ENCODE assay signal across 23 cellular contexts in genomic region chr3:150589759-150590158, GRCh38. TPM values are rescaled to one million over a fixed set of nuclear protein-coding genes. Genes with fewer than 3 reads are reported as not detected.
DNase-seq lines count a peak whose midpoint lies in the region; ATAC-seq and TF ChIP-seq lines count a peak whose summit lies in the region.
"Had no signal": no experiment of that assay in that cellular context is flagged by ENCODE, and none has a peak within 500 bp of the region (broad histone marks: within the 10 kb centered on the region; RNA-seq: fewer than 3 reads in every experiment).

No MANE protein-coding gene starts in this region.

- WGBS in GM23248 (ENCODE audit: low coverage in 1 of 2, low lambda C conversion rate in 2 of 2, missing lambda C conversion rate in 2 of 2), 2 experiments: 63 to 68% methylated on average over 6 of the region's 6 CpGs

- no peak overlapping the region for H3K27ac Mint-ChIP-seq in activated CD8-positive, alpha-beta memory T cell treated with anti-CD3 and anti-CD28 coated beads, Interleukin-2, amount 10 ng/mL, durations not matched to agents 7 days and 5 days
- H3K27ac Mint-ChIP-seq in HFFc6: no peak overlapping the region
- H3K27ac Mint-ChIP-seq: activated CD4-positive, alpha-beta T cell treated with anti-CD3 and anti-CD28 coated beads, Interleukin-2, amount 10 ng/mL, durations not matched to agents 24 days and 14 days; dendritic cell treated with granulocyte-macrophage colony-stimulating factor and Interleukin-4, amounts not matched to agents 40 ng/mL and 50 ng/mL, for 4 days had no signal

- H3K9me3 Mint-ChIP-seq in activated CD8-positive, alpha-beta memory T cell treated with anti-CD3 and anti-CD28 coated beads, Interleukin-2, amount 10 ng/mL, durations not matched to agents 7 days and 5 days (ENCODE audit: low read depth): no peaks in the 10 kb centered on the region
- no peaks in the 10 kb centered on the region for H3K9me3 Mint-ChIP-seq in HFFc6
- H3K9me3 Mint-ChIP-seq: activated CD4-positive, alpha-beta T cell treated with anti-CD3 and anti-CD28 coated beads, Interleukin-2, amount 10 ng/mL, durations not matched to agents 24 days and 14 days; dendritic cell treated with granulocyte-macrophage colony-stimulating factor and Interleukin-4, amounts not matched to agents 40 ng/mL and 50 ng/mL, for 4 days; neural crest cell had no signal

- H3K9me2 ChIP-seq in GM23248 (ENCODE audit: insufficient read depth): no peaks in the 10 kb centered on the region

- no peak overlapping the region for H3K9ac ChIP-seq in GM23248

- H3K4me1 ChIP-seq in GM23248 (ENCODE audit: insufficient read depth): no peaks in the 10 kb centered on the region
- no peaks in the 10 kb centered on the region for H3K4me1 ChIP-seq in mucosa of descending colon (ENCODE audit: low read depth)
- H3K4me1 ChIP-seq in ascending aorta: no peaks in the 10 kb centered on the region
- H3K4me1 ChIP-seq: body of pancreas, esophagus muscularis mucosa had no signal

- H3K36me3 Mint-ChIP-seq in activated CD8-positive, alpha-beta memory T cell treated with anti-CD3 and anti-CD28 coated beads, Interleukin-2, amount 10 ng/mL, durations not matched to agents 7 days and 5 days: peaks cover 20% of the 10 kb centered on the region
- no peaks in the 10 kb centered on the region; the same call in 1 of the 2 replicates for H3K36me3 Mint-ChIP-seq in HFFc6 (ENCODE audit: low read depth)

- H3K36me3 ChIP-seq in GM23248 (ENCODE audit: low read depth): peaks cover 10% of the 10 kb centered on the region
- no peaks in the 10 kb centered on the region for H3K36me3 ChIP-seq in mucosa of descending colon (ENCODE audit: low read depth)
- peaks cover 4 to 10% of the 10 kb centered on the region in 2 donors for H3K36me3 ChIP-seq in ascending aorta

- H3K4me3 ChIP-seq in GM23248: no peak overlapping the region
- no peak overlapping the region for H3K4me3 ChIP-seq in mucosa of descending colon
- H3K4me3 ChIP-seq in ascending aorta: no peak overlapping the region
- H3K4me3 ChIP-seq: body of pancreas, esophagus muscularis mucosa had no signal

- H3K27ac ChIP-seq in GM23248 (no peak overlapping the region), ascending aorta (no peak overlapping the region)
- H3K27ac ChIP-seq: body of pancreas, esophagus muscularis mucosa had no signal

- H3K4me2 ChIP-seq in GM23248 (ENCODE audit: unreplicated experiment): no peak overlapping the region

- no peaks in the 10 kb centered on the region for H4K20me1 ChIP-seq in GM23248 (ENCODE audit: insufficient read depth)

- intact Hi-C loops in mucosa of descending colon (cut with DNase I, micrococcal nuclease): no loop called here
- intact Hi-C loops in ascending aorta (cut with DNase I): no loop called here

- peak; percentile 62 for ATAC-seq in activated CD8-positive, alpha-beta memory T cell treated with anti-CD3 and anti-CD28 coated beads, Interleukin-2, amount 10 ng/mL, durations not matched to agents 7 days and 5 days
- peak; percentile 73 for ATAC-seq in mucosa of descending colon
- no peak for ATAC-seq in GM19455 (IDR thresholded peaks at IDR 0.05; ENCODE audit: unreplicated experiment)
- ATAC-seq: body of pancreas had no signal

- H2AFZ ChIP-seq in GM23248: no peak overlapping the region

- H3K27me3 ChIP-seq in GM23248 (replicated peaks; ENCODE audit: insufficient read depth): no peaks in the 10 kb centered on the region
- no peaks in the 10 kb centered on the region for H3K27me3 ChIP-seq in ascending aorta
- H3K27me3 ChIP-seq: body of pancreas, esophagus muscularis mucosa had no signal

- H3K4me1 Mint-ChIP-seq in activated CD8-positive, alpha-beta memory T cell treated with anti-CD3 and anti-CD28 coated beads, Interleukin-2, amount 10 ng/mL, durations not matched to agents 7 days and 5 days: peaks cover 16% of the 10 kb centered on the region
- H3K4me1 Mint-ChIP-seq in HFFc6 (ENCODE audit: low read depth): peaks cover 8% of the 10 kb centered on the region; the same call in 1 of the 2 replicates
- H3K4me1 Mint-ChIP-seq: neural crest cell had no signal

- TF ChIP-seq CTCF in mucosa of descending colon (IDR thresholded peaks at IDR 0.05): no peak
- no peak for TF ChIP-seq CTCF in ascending aorta (IDR thresholded peaks at IDR 0.05)
- TF ChIP-seq CTCF in HFFc6 (IDR thresholded peaks at IDR 0.05): no peak

- H3K27me3 Mint-ChIP-seq in activated CD8-positive, alpha-beta memory T cell treated with anti-CD3 and anti-CD28 coated beads, Interleukin-2, amount 10 ng/mL, durations not matched to agents 7 days and 5 days: no peaks in the 10 kb centered on the region
- peaks cover 3% of the 10 kb centered on the region; the same call in 1 of the 2 replicates for H3K27me3 Mint-ChIP-seq in HFFc6 (ENCODE audit: insufficient read depth)
- H3K27me3 Mint-ChIP-seq: activated CD4-positive, alpha-beta T cell treated with anti-CD3 and anti-CD28 coated beads, Interleukin-2, amount 10 ng/mL, durations not matched to agents 24 days and 14 days; dendritic cell treated with granulocyte-macrophage colony-stimulating factor and Interleukin-4, amounts not matched to agents 40 ng/mL and 50 ng/mL, for 4 days had no signal

- DNase-seq in activated CD8-positive, alpha-beta memory T cell treated with anti-CD3 and anti-CD28 coated beads, Interleukin-2, amount 10 ng/mL, durations not matched to agents 7 days and 5 days: no peak
- DNase-seq in activated CD8-positive, alpha-beta memory T cell treated with anti-CD3 and anti-CD28 coated beads for 24 hours: no peak
- peak; percentile 37 for DNase-seq in GM23248
- peak; percentile 5 for DNase-seq in amniotic epithelial cell (ENCODE audit: low read depth)
- no peak for DNase-seq in mucosa of descending colon
- DNase-seq in ascending aorta (ENCODE audit: low spot score in 2 of 2): no peak
- DNase-seq in HFFc6: no peak
- DNase-seq: activated CD4-positive, alpha-beta T cell treated with anti-CD3 and anti-CD28 coated beads, Interleukin-2, amount 10 ng/mL, durations not matched to agents 24 days and 14 days; activated effector memory CD4-positive, alpha-beta T cell treated with anti-CD3 and anti-CD28 coated beads, Interleukin-2, amount 50 U/mL, for 16 hours; body of pancreas; GF-D8; GOT3; head of caudate nucleus; Karpas-422; mesendoderm; NCI-H1436; NCI-H2227 treated with DMSO at 0.1 percent for 48 hours; SHP77; T-helper 9 cell had no signal

- H3K9me3 ChIP-seq in GM23248 (ENCODE audit: low read depth): no peaks in the 10 kb centered on the region
- H3K9me3 ChIP-seq in mucosa of descending colon: no peaks in the 10 kb centered on the region
- no peaks in the 10 kb centered on the region for H3K9me3 ChIP-seq in ascending aorta
- H3K9me3 ChIP-seq: body of pancreas, esophagus muscularis mucosa had no signal

- in situ Hi-C loops in GM23248 (cut with MboI): no loop called here

- no peak overlapping the region for H3K4me3 Mint-ChIP-seq in activated CD8-positive, alpha-beta memory T cell treated with anti-CD3 and anti-CD28 coated beads, Interleukin-2, amount 10 ng/mL, durations not matched to agents 7 days and 5 days
- H3K4me3 Mint-ChIP-seq in HFFc6: no peak overlapping the region
- H3K4me3 Mint-ChIP-seq: activated CD4-positive, alpha-beta T cell treated with anti-CD3 and anti-CD28 coated beads, Interleukin-2, amount 10 ng/mL, durations not matched to agents 24 days and 14 days; dendritic cell treated with granulocyte-macrophage colony-stimulating factor and Interleukin-4, amounts not matched to agents 40 ng/mL and 50 ng/mL, for 4 days; neural crest cell had no signal

- peaks cover 15% of the 10 kb centered on the region; the same call in 1 of the 2 replicates for H3F3A ChIP-seq in GM23248 (ENCODE audit: insufficient read depth)

- CTCF ChIA-PET in activated CD8-positive, alpha-beta memory T cell treated with anti-CD3 and anti-CD28 coated beads, Interleukin-2, amount 10 ng/mL, durations not matched to agents 7 days and 5 days (lab: Charles Lee): interaction anchor here (1.5 kb wide), 1 partner anchor 13 kb away, joined by 8 read pairs; no protein-coding TSS in a partner anchor

- no peaks in the 10 kb centered on the region; the same call in 1 of the 2 replicates for H3K79me2 ChIP-seq in GM23248 (ENCODE audit: insufficient read depth)

RNA-seq across cellular contexts. Expression of gene SELENOT, which starts 13.4 kb away (rescaled TPM):
- total RNA-seq in activated CD8-positive, alpha-beta memory T cell treated with anti-CD3 and anti-CD28 coated beads, Interleukin-2, amount 10 ng/mL, durations not matched to agents 7 days and 5 days: 100 to 1,000 TPM in 1 of 2 experiments, 10 to 100 TPM in 1; 98.5 to 130 TPM
- total RNA-seq in GM23248 (2014; rRNA removed; shearing (Covaris generic)): 92.8 and 179 TPM in 2 replicates
- polyA plus RNA-seq in GM23248 (2016; fragmentation: Nextera tagmentation; extraction: Ambion mirVana): 187 and 193 TPM in 2 replicates
- total RNA-seq in mucosa of descending colon: 10 to 100 TPM; 80.7 to 90.2 (median 84.6) TPM
- total RNA-seq in ascending aorta: 112 TPM
- 100 to 1,000 TPM; 144 to 189 (median 180) TPM for total RNA-seq in HFFc6 (2021; fragmentation: NEBNext Ultra II Directional; extraction: Animal tissue kit (Norgen Biotek cat#: 25700))

RNA-seq across cellular contexts. Expression of gene EIF2A, which starts 43.2 kb away (rescaled TPM):
- 10 to 100 TPM; 66.7 to 97.5 TPM for total RNA-seq in activated CD8-positive, alpha-beta memory T cell treated with anti-CD3 and anti-CD28 coated beads, Interleukin-2, amount 10 ng/mL, durations not matched to agents 7 days and 5 days
- 125 and 140 TPM in 2 replicates for total RNA-seq in GM23248 (2014; rRNA removed; shearing (Covaris generic))
- 47.6 and 55.0 TPM in 2 replicates for polyA plus RNA-seq in GM23248 (2016; fragmentation: Nextera tagmentation; extraction: Ambion mirVana)
- total RNA-seq in mucosa of descending colon (10 to 100 TPM; 67.4 to 78.9 (median 74.1) TPM), ascending aorta (83.2 TPM)
- 10 to 100 TPM; 69.6 to 85.9 (median 75.0) TPM for total RNA-seq in HFFc6 (2021; fragmentation: NEBNext Ultra II Directional; extraction: Animal tissue kit (Norgen Biotek cat#: 25700))

RNA-seq across cellular contexts. Expression of gene SERP1, which starts 43.5 kb away (rescaled TPM):
- total RNA-seq in activated CD8-positive, alpha-beta memory T cell treated with anti-CD3 and anti-CD28 coated beads, Interleukin-2, amount 10 ng/mL, durations not matched to agents 7 days and 5 days: 10 to 100 TPM; 84.8 to 95.9 TPM
- total RNA-seq in GM23248 (2014; rRNA removed; shearing (Covaris generic)): 167 and 176 TPM in 2 replicates
- 190 and 194 TPM in 2 replicates for polyA plus RNA-seq in GM23248 (2016; fragmentation: Nextera tagmentation; extraction: Ambion mirVana)
- total RNA-seq in mucosa of descending colon: 10 to 100 TPM; 72.8 to 87.1 (median 86.6) TPM
- 237 TPM for total RNA-seq in ascending aorta
- total RNA-seq in HFFc6 (2021; fragmentation: NEBNext Ultra II Directional; extraction: Animal tissue kit (Norgen Biotek cat#: 25700)): 100 to 1,000 TPM; 108 to 122 (median 112) TPM

Comparison
In these comparisons a context has a peak if more than half of its experiments do, and no peak if none do; other contexts are left out.
1. DNase-seq: peak in GM23248 (single experiment) and amniotic epithelial cell (single experiment); none in activated CD8-positive, alpha-beta memory T cell treated with anti-CD3 and anti-CD28 coated beads, Interleukin-2, amount 10 ng/mL, durations not matched to agents 7 days and 5 days (single experiment), activated CD8-positive, alpha-beta memory T cell treated with anti-CD3 and anti-CD28 coated beads for 24 hours (single experiment), mucosa of descending colon (0 of 3), ascending aorta (0 of 2) and HFFc6 (single experiment).